Comparison of ENCODE assay signal across 1 cellular context in the genomic region with DNA sequence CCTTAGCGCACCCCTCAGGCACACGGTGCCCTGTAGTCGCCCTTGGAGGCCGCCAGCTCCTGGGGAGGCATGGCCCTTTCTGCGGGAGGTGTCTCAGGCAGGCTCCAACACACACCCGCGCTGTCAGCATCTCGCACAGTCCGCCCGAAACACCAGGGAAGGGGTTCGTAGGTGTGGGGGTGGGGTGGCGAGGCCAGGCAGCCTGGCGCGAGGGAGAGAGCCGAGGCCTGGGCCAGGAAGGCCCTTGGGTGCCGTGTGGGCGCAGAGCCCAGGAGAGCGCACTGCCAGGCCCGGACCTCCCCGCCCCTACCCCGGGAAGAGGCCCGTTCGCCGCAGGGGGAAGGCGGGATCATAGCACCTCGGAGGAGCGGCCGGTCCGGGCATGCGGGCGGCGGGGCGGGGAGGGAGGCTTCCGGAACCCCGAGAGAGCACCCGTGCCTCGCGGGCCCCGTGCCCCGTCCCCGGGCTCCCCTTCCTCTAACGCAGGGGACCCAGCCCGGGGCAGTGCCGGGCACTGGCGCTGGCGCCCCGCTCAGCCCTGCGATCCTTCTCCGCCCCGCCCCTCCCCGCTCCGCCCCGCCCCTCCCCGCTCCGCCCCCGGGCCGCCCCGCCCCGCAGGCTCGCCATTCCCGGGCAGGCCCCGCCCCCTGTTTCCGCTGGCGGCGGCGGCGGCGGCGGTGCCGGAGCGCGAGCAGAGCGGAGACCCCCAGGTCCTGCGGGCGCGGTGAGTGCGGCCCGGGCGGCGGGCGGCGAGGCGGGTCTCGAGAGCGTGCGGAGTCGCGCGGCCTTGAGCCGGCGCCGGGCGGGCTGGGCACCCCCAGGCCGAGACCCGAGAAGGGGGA.
TF ChIP-seq lines count a peak whose summit lies in the region.

A gene with protein sequence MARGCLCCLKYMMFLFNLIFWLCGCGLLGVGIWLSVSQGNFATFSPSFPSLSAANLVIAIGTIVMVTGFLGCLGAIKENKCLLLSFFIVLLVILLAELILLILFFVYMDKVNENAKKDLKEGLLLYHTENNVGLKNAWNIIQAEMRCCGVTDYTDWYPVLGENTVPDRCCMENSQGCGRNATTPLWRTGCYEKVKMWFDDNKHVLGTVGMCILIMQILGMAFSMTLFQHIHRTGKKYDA (plus strand): TSS at position 650 of the 842 bp plus-strand sequence. CDS start 123,815 bp downstream, outside the sequence.

TF ChIP-seq in HepG2, 621 proteins besides CTCF, POLR2A, EP300 and RAD21 (continued from another document and continues in another):
- TF ChIP-seq NFAT5 (CRISPR knock-in tag; IDR thresholded peaks at IDR 0.05) (no peak), KMT2A (CRISPR knock-in tag; IDR thresholded peaks at IDR 0.05) (peak; percentile 35; the same call in 1 of the 2 replicates), POLR2G (IDR thresholded peaks at IDR 0.05; ENCODE audit: low read depth, low read length) (peak; percentile 74; the same call in 1 of the 2 replicates), ZNF350 (CRISPR knock-in tag; IDR thresholded peaks at IDR 0.05; ENCODE audit: borderline replicate concordance, low read depth) (0 out of 2 replicates have a peak, but pooled peaks have one; percentile 40), E2F2 (CRISPR knock-in tag; IDR thresholded peaks at IDR 0.05; ENCODE audit: borderline replicate concordance) (no peak), RCOR2 (CRISPR knock-in tag; IDR thresholded peaks at IDR 0.05) (no peak), ZNF547 (CRISPR knock-in tag; IDR thresholded peaks at IDR 0.05) (peak; percentile 55; the same call in 1 of the 2 replicates), ZSCAN12 (CRISPR knock-in tag; IDR thresholded peaks at IDR 0.05) (no peak), ZBTB7B (CRISPR knock-in tag; IDR thresholded peaks at IDR 0.05) (peak; percentile 53; the same call in 1 of the 2 replicates), SAFB2 (CRISPR knock-in tag; IDR thresholded peaks at IDR 0.05; ENCODE audit: borderline replicate concordance, low read depth) (peak; percentile 29; the same call in 1 of the 2 replicates), HIVEP1 (CRISPR knock-in tag; IDR thresholded peaks at IDR 0.05) (peak; percentile 40; the same call in 1 of the 2 replicates), HES4 (CRISPR knock-in tag; IDR thresholded peaks at IDR 0.05; ENCODE audit: borderline replicate concordance) (peak; percentile 47; the same call in 1 of the 2 replicates), POLR2AphosphoS5 (IDR thresholded peaks at IDR 0.05; ENCODE audit: low read depth, low read length) (peak; percentile 68), MTF1 (CRISPR knock-in tag; IDR thresholded peaks at IDR 0.05) (no peak), TAF1 (CRISPR knock-in tag; IDR thresholded peaks at IDR 0.05) (peak; percentile 76; the same call in 1 of the 2 replicates), SRSF1 (optimal IDR thresholded peaks at IDR 0.05; ENCODE audit: low read depth, low read length) (peak; percentile 11), UBTF (CRISPR knock-in tag; IDR thresholded peaks at IDR 0.05) (peak; percentile 98), ZMAT5 (CRISPR knock-in tag; IDR thresholded peaks at IDR 0.05; ENCODE audit: borderline replicate concordance, low read depth) (no peak), AHDC1 (CRISPR knock-in tag; IDR thresholded peaks at IDR 0.05; ENCODE audit: borderline replicate concordance) (no peak), ZBTB26 (CRISPR knock-in tag; IDR thresholded peaks at IDR 0.05; ENCODE audit: borderline replicate concordance) (peak; percentile 75), SOX6 (IDR thresholded peaks at IDR 0.05) (no peak), SOX6 (CRISPR knock-in tag; IDR thresholded peaks at IDR 0.05) (0 out of 2 replicates have a peak, but pooled peaks have one; percentile 12), PPARG (CRISPR knock-in tag; conservative IDR thresholded peaks at IDR 0.05) (0 out of 2 replicates have a peak, but pooled peaks have one; percentile 13)
- TF ChIP-seq, protein P1, sequence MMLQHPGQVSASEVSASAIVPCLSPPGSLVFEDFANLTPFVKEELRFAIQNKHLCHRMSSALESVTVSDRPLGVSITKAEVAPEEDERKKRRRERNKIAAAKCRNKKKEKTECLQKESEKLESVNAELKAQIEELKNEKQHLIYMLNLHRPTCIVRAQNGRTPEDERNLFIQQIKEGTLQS (CRISPR knock-in tag; IDR thresholded peaks at IDR 0.05), result no peak
- TF ChIP-seq, protein P2, sequence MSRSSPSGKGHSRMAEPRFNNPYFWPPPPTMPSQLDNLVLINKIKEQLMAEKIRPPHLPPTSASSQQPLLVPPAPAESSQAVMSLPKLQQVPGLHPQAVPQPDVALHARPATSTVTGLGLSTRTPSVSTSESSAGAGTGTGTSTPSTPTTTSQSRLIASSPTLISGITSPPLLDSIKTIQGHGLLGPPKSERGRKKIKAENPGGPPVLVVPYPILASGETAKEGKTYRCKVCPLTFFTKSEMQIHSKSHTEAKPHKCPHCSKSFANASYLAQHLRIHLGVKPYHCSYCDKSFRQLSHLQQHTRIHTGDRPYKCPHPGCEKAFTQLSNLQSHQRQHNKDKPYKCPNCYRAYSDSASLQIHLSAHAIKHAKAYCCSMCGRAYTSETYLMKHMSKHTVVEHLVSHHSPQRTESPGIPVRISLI (CRISPR knock-in tag; IDR thresholded peaks at IDR 0.05; ENCODE audit: borderline replicate concordance), result no peak
- TF ChIP-seq, protein P3, sequence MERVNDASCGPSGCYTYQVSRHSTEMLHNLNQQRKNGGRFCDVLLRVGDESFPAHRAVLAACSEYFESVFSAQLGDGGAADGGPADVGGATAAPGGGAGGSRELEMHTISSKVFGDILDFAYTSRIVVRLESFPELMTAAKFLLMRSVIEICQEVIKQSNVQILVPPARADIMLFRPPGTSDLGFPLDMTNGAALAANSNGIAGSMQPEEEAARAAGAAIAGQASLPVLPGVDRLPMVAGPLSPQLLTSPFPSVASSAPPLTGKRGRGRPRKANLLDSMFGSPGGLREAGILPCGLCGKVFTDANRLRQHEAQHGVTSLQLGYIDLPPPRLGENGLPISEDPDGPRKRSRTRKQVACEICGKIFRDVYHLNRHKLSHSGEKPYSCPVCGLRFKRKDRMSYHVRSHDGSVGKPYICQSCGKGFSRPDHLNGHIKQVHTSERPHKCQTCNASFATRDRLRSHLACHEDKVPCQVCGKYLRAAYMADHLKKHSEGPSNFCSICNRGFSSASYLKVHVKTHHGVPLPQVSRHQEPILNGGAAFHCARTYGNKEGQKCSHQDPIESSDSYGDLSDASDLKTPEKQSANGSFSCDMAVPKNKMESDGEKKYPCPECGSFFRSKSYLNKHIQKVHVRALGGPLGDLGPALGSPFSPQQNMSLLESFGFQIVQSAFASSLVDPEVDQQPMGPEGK (CRISPR knock-in tag; IDR thresholded peaks at IDR 0.05), result peak; percentile 48; the same call in 1 of the 2 replicates
